ENCODE assay signal across 16 cellular contexts in genomic region chr2:85840091-85840490, GRCh38. TPM values are rescaled to one million over a fixed set of nuclear protein-coding genes. Genes with fewer than 3 reads are reported as not detected.
A peak's percentile ranks its signal among the peaks of the same experiment; 100 is the strongest.
DNase-seq lines count a peak whose midpoint lies in the region; ATAC-seq, FAIRE-seq and TF ChIP-seq lines count a peak whose summit lies in the region.
"Had no signal": no experiment of that assay in that cellular context is flagged by ENCODE, and none has a peak within 500 bp of the region (broad histone marks: within the 10 kb centered on the region; RNA-seq: fewer than 3 reads in every experiment).

No MANE protein-coding gene starts in this region.

- peak overlapping the region; percentile 83 for H3K27ac Mint-ChIP-seq in activated naive CD8-positive, alpha-beta T cell
- no peak overlapping the region for H3K27ac Mint-ChIP-seq in activated naive CD8-positive, alpha-beta T cell treated with anti-CD3 and anti-CD28 coated beads for 36 hours
- no peak overlapping the region for H3K27ac Mint-ChIP-seq in activated naive CD8-positive, alpha-beta T cell treated with anti-CD3 and anti-CD28 coated beads, Interleukin-2, amount 50 U/mL, for 24 hours
- no peak overlapping the region for H3K27ac Mint-ChIP-seq in stimulated activated naive CD8-positive, alpha-beta T cell treated with anti-CD3 and anti-CD28 coated beads, Interleukin-15, amount 100 ng/mL, for 72 hours

- H3K4me3 ChIP-seq in NB4 (ENCODE audit: low read depth, low read length): no peak overlapping the region
- H3K4me3 ChIP-seq: ovary had no signal

- TF ChIP-seq POLR2A in NB4 (IDR thresholded peaks at IDR 0.05; ENCODE audit: extremely low read depth, insufficient read length): no peak

- no peak for FAIRE-seq in RCC 7860 (lab: Jason Lieb, UNC)

- no peaks in the 10 kb centered on the region for H3K27me3 Mint-ChIP-seq in activated naive CD8-positive, alpha-beta T cell
- H3K27me3 Mint-ChIP-seq in activated naive CD8-positive, alpha-beta T cell treated with anti-CD3 and anti-CD28 coated beads for 36 hours: no peaks in the 10 kb centered on the region
- no peaks in the 10 kb centered on the region for H3K27me3 Mint-ChIP-seq in activated naive CD8-positive, alpha-beta T cell treated with anti-CD3 and anti-CD28 coated beads, Interleukin-2, amount 50 U/mL, for 24 hours
- no peaks in the 10 kb centered on the region for H3K27me3 Mint-ChIP-seq in stimulated activated naive CD8-positive, alpha-beta T cell treated with anti-CD3 and anti-CD28 coated beads, Interleukin-15, amount 100 ng/mL, for 72 hours

- peak; percentile 69 for ATAC-seq in activated naive CD8-positive, alpha-beta T cell treated with anti-CD3 and anti-CD28 coated beads, Interleukin-2, amount 50 U/mL, for 24 hours
- peak; percentile 83 for ATAC-seq in stimulated activated naive CD8-positive, alpha-beta T cell treated with anti-CD3 and anti-CD28 coated beads, Interleukin-15, amount 100 ng/mL, for 72 hours

- peaks cover 17% of the 10 kb centered on the region for H3K36me3 Mint-ChIP-seq in activated naive CD8-positive, alpha-beta T cell
- H3K36me3 Mint-ChIP-seq in activated naive CD8-positive, alpha-beta T cell treated with anti-CD3 and anti-CD28 coated beads for 36 hours: peaks cover 36% of the 10 kb centered on the region
- peaks cover 32% of the 10 kb centered on the region for H3K36me3 Mint-ChIP-seq in activated naive CD8-positive, alpha-beta T cell treated with anti-CD3 and anti-CD28 coated beads, Interleukin-2, amount 50 U/mL, for 24 hours (ENCODE audit: low read depth)

- TF ChIP-seq CTCF in NB4 (IDR thresholded peaks at IDR 0.05; ENCODE audit: low read depth, low read length): no peak

- H3K4me1 Mint-ChIP-seq in activated naive CD8-positive, alpha-beta T cell (ENCODE audit: low read depth): peaks cover 11% of the 10 kb centered on the region
- H3K4me1 Mint-ChIP-seq in activated naive CD8-positive, alpha-beta T cell treated with anti-CD3 and anti-CD28 coated beads for 36 hours: peaks cover 2% of the 10 kb centered on the region
- H3K4me1 Mint-ChIP-seq in activated naive CD8-positive, alpha-beta T cell treated with anti-CD3 and anti-CD28 coated beads, Interleukin-2, amount 50 U/mL, for 24 hours: peaks cover 8% of the 10 kb centered on the region
- H3K4me1 Mint-ChIP-seq in stimulated activated naive CD8-positive, alpha-beta T cell treated with anti-CD3 and anti-CD28 coated beads, Interleukin-15, amount 100 ng/mL, for 72 hours: peaks cover 12% of the 10 kb centered on the region

- H3K4me3 Mint-ChIP-seq in activated naive CD8-positive, alpha-beta T cell: no peak overlapping the region
- H3K4me3 Mint-ChIP-seq in activated naive CD8-positive, alpha-beta T cell treated with anti-CD3 and anti-CD28 coated beads for 36 hours: no peak overlapping the region
- no peak overlapping the region for H3K4me3 Mint-ChIP-seq in activated naive CD8-positive, alpha-beta T cell treated with anti-CD3 and anti-CD28 coated beads, Interleukin-2, amount 50 U/mL, for 24 hours
- H3K4me3 Mint-ChIP-seq in stimulated activated naive CD8-positive, alpha-beta T cell treated with anti-CD3 and anti-CD28 coated beads, Interleukin-15, amount 100 ng/mL, for 72 hours: no peak overlapping the region

- H3K9me3 Mint-ChIP-seq in activated naive CD8-positive, alpha-beta T cell (ENCODE audit: low read depth): no peaks in the 10 kb centered on the region
- peaks cover 11% of the 10 kb centered on the region for H3K9me3 Mint-ChIP-seq in activated naive CD8-positive, alpha-beta T cell treated with anti-CD3 and anti-CD28 coated beads for 36 hours
- H3K9me3 Mint-ChIP-seq in activated naive CD8-positive, alpha-beta T cell treated with anti-CD3 and anti-CD28 coated beads, Interleukin-2, amount 50 U/mL, for 24 hours: peaks cover 14% of the 10 kb centered on the region
- peaks cover 9 to 29% of the 10 kb centered on the region in 2 donors for H3K9me3 Mint-ChIP-seq in stimulated activated naive CD8-positive, alpha-beta T cell treated with anti-CD3 and anti-CD28 coated beads, Interleukin-15, amount 100 ng/mL, for 72 hours

- no peak for DNase-seq in activated naive CD8-positive, alpha-beta T cell treated with anti-CD3 and anti-CD28 coated beads for 36 hours
- DNase-seq in NB4 (ENCODE audit: low read depth): peak; percentile 37
- DNase-seq in activated naive CD8-positive, alpha-beta T cell treated with anti-CD3 and anti-CD28 coated beads, Interleukin-2, amount 50 U/mL, for 24 hours: no peak
- DNase-seq in stimulated activated naive CD8-positive, alpha-beta T cell treated with anti-CD3 and anti-CD28 coated beads, Interleukin-15, amount 100 ng/mL, for 72 hours: peak in 1 of 2 donors; percentile 32
- DNase-seq in inferior parietal cortex (ENCODE audit: extremely low spot score): no peak
- DNase-seq in RCC 7860 (ENCODE audit: low spot score): no peak
- no peak for DNase-seq in kidney glomerular epithelial cell (lab: John Stamatoyannopoulos, UW)
- DNase-seq: activated T-cell treated with anti-CD3 and anti-CD28 coated beads, Interleukin-2, amount 50 U/mL, for 48 hours; Calu3; HCEC 1CT; NCI-H1105; NCI-H526; ovary; SHP77 treated with DMSO at 0.1 percent for 48 hours; stimulated activated CD4-positive, alpha-beta T cell treated with anti-CD3 and anti-CD28 coated beads, Interleukin-2, amount 100 ng/mL, for 48 hours had no signal

RNA-seq across cellular contexts. Expression of gene ST3GAL5, which starts 48.7 kb away (rescaled TPM):
- 10 to 100 TPM; 14.6 to 15.1 TPM for total RNA-seq in activated naive CD8-positive, alpha-beta T cell treated with anti-CD3 and anti-CD28 coated beads for 36 hours
